8 cellular contexts compared by ENCODE assay signal in genomic region chr4:140154572-140154891, GRCh38. TPM values are rescaled to one million over a fixed set of nuclear protein-coding genes. Genes with fewer than 3 reads are reported as not detected.
DNase-seq lines count a peak whose midpoint lies in the region; ATAC-seq lines count a peak whose summit lies in the region.

No MANE protein-coding gene starts in this region.

- H3K4me1 ChIP-seq in iPS-18a (ENCODE audit: control insufficient read depth, low read depth, low read length): peaks cover 8% of the 10 kb centered on the region

- H3K9me3 ChIP-seq in iPS-18a (ENCODE audit: control insufficient read depth, low read depth, low read length): no peaks in the 10 kb centered on the region

- CTCF ChIA-PET in activated CD4-positive, alpha-beta memory T cell treated with anti-CD3 and anti-CD28 coated beads, Interleukin-2, amount 10 ng/mL, durations not matched to agents 7 days and 5 days (lab: Charles Lee): interaction anchor here (1.6 kb wide), 1 partner anchor 102 kb away, joined by 7 read pairs; no protein-coding TSS in a partner anchor

- no peak for ATAC-seq in stimulated activated naive B cell treated with anti-CD40 and anti-IgM and Interleukin-4, amounts not matched to agents 10 μg/mL and 1 μg/mL and 100 μg/mL, for 72 hours (replicated peaks)
- ATAC-seq in HG03565 (IDR thresholded peaks at IDR 0.05; ENCODE audit: unreplicated experiment): no peak

- H3K27me3 ChIP-seq in iPS-18a (ENCODE audit: control insufficient read depth, insufficient read depth, low read length): peaks cover 14% of the 10 kb centered on the region

- H3K9me3 Mint-ChIP-seq in activated CD4-positive, alpha-beta memory T cell treated with anti-CD3 and anti-CD28 coated beads, Interleukin-2, amount 10 ng/mL, durations not matched to agents 7 days and 5 days: no peaks in the 10 kb centered on the region
- H3K9me3 Mint-ChIP-seq in stimulated activated naive B cell treated with anti-CD40 and anti-IgM and Interleukin-4, amounts not matched to agents 10 μg/mL and 1 μg/mL and 100 μg/mL, for 72 hours: no peaks in the 10 kb centered on the region

- no peaks in the 10 kb centered on the region for H3K36me3 ChIP-seq in iPS-18a (ENCODE audit: control insufficient read depth, low read depth, low read length)

- no peak overlapping the region for H3K27ac ChIP-seq in iPS-18a (ENCODE audit: low read length)

- H3K4me3 ChIP-seq in iPS-18a (ENCODE audit: low read length): peak overlapping the region; percentile 94

- peaks cover 5% of the 10 kb centered on the region for H3K36me3 Mint-ChIP-seq in activated CD4-positive, alpha-beta memory T cell treated with anti-CD3 and anti-CD28 coated beads, Interleukin-2, amount 10 ng/mL, durations not matched to agents 7 days and 5 days (ENCODE audit: low read depth)
- no peaks in the 10 kb centered on the region for H3K36me3 Mint-ChIP-seq in stimulated activated naive B cell treated with anti-CD40 and anti-IgM and Interleukin-4, amounts not matched to agents 10 μg/mL and 1 μg/mL and 100 μg/mL, for 72 hours

- H3K27ac Mint-ChIP-seq in activated CD4-positive, alpha-beta memory T cell treated with anti-CD3 and anti-CD28 coated beads, Interleukin-2, amount 10 ng/mL, durations not matched to agents 7 days and 5 days: no peak overlapping the region
- H3K27ac Mint-ChIP-seq in stimulated activated naive B cell treated with anti-CD40 and anti-IgM and Interleukin-4, amounts not matched to agents 10 μg/mL and 1 μg/mL and 100 μg/mL, for 72 hours: peak overlapping the region; percentile 89

- H3K4me1 Mint-ChIP-seq in activated CD4-positive, alpha-beta memory T cell treated with anti-CD3 and anti-CD28 coated beads, Interleukin-2, amount 10 ng/mL, durations not matched to agents 7 days and 5 days: peaks cover 49% of the 10 kb centered on the region
- H3K4me1 Mint-ChIP-seq in stimulated activated naive B cell treated with anti-CD40 and anti-IgM and Interleukin-4, amounts not matched to agents 10 μg/mL and 1 μg/mL and 100 μg/mL, for 72 hours: peaks cover 25 to 67% of the 10 kb centered on the region in 2 donors

- DNase-seq in NCI-H2107 treated with DMSO at 0.1 percent for 48 hours (lab: John Stamatoyannopoulos, UW; ENCODE audit: unreplicated experiment): peak; percentile 43
- no peak for DNase-seq in NCI-H2107 (lab: John Stamatoyannopoulos, UW)
- no peak for DNase-seq in activated CD4-positive, alpha-beta memory T cell treated with anti-CD3 and anti-CD28 coated beads, Interleukin-2, amount 10 ng/mL, durations not matched to agents 7 days and 5 days
- no peak for DNase-seq in stimulated activated naive B cell treated with anti-CD40 and anti-IgM and Interleukin-4, amounts not matched to agents 10 μg/mL and 1 μg/mL and 100 μg/mL, for 72 hours
- DNase-seq in activated gamma-delta T cell (lab: John Stamatoyannopoulos, UW): no peak
- DNase-seq in NCI-H526 (lab: John Stamatoyannopoulos, UW): no peak

- H3K9ac ChIP-seq in iPS-18a (ENCODE audit: low read length): peak overlapping the region; percentile 68

- H3K4me3 Mint-ChIP-seq in activated CD4-positive, alpha-beta memory T cell treated with anti-CD3 and anti-CD28 coated beads, Interleukin-2, amount 10 ng/mL, durations not matched to agents 7 days and 5 days: peak overlapping the region; percentile 90
- peak overlapping the region; percentile 88 to 95 for H3K4me3 Mint-ChIP-seq in stimulated activated naive B cell treated with anti-CD40 and anti-IgM and Interleukin-4, amounts not matched to agents 10 μg/mL and 1 μg/mL and 100 μg/mL, for 72 hours

- H3K27me3 Mint-ChIP-seq in activated CD4-positive, alpha-beta memory T cell treated with anti-CD3 and anti-CD28 coated beads, Interleukin-2, amount 10 ng/mL, durations not matched to agents 7 days and 5 days: peaks cover 53% of the 10 kb centered on the region
- no peaks in the 10 kb centered on the region for H3K27me3 Mint-ChIP-seq in stimulated activated naive B cell treated with anti-CD40 and anti-IgM and Interleukin-4, amounts not matched to agents 10 μg/mL and 1 μg/mL and 100 μg/mL, for 72 hours

- POLR2A ChIA-PET in activated CD4-positive, alpha-beta memory T cell treated with anti-CD3 and anti-CD28 coated beads, Interleukin-2, amount 10 ng/mL, durations not matched to agents 7 days and 5 days (lab: Charles Lee): interaction anchor here (1.0 to 1.7 kb wide), 3 partner anchors 32 to 59 kb away, joined by 3 to 8 read pairs (median 3); no protein-coding TSS in a partner anchor

RNA-seq across cellular contexts. Expression of gene MAML3, which starts 0.5 kb away (rescaled TPM):
- 1 to 10 TPM; 2.5 to 2.6 TPM for total RNA-seq in activated CD4-positive, alpha-beta memory T cell treated with anti-CD3 and anti-CD28 coated beads, Interleukin-2, amount 10 ng/mL, durations not matched to agents 7 days and 5 days
